Comparison of ENCODE assay signal across 20 cellular contexts in genomic region chr3:42336103-42336502, GRCh38.
"Had no signal": no experiment of that assay in that cellular context is flagged by ENCODE, and none has a peak within 500 bp of the region (broad histone marks: within the 10 kb centered on the region; RNA-seq: fewer than 3 reads in every experiment).

No MANE protein-coding gene starts in this region.

- DNase-seq: cerebellar nuclear complex; immature natural killer cell; kidney; left cardiac atrium; left ventricle myocardium inferior; mesendoderm; mucosa of descending colon; naive thymus-derived CD8-positive, alpha-beta T cell; psoas muscle; retina; stimulated activated CD4-positive, alpha-beta T cell treated with anti-CD3 and anti-CD28 coated beads, Interleukin-4, amount 100 ng/mL, for 1 hour; stimulated activated CD8-positive, alpha-beta memory T cell treated with anti-CD3 and anti-CD28 coated beads, Interleukin-4, amount 100 ng/mL, for 48 hours; stimulated activated naive CD8-positive, alpha-beta T cell treated with anti-CD3 and anti-CD28 coated beads, Interleukin-15, Interleukin-2, amounts not matched to agents 100 U/mL and 50 U/mL, for 24 hours; thyroid gland had no signal

- ATAC-seq: esophagus mucosa; left cardiac atrium; mucosa of descending colon; naive thymus-derived CD8-positive, alpha-beta T cell; psoas muscle; sciatic nerve; stimulated activated effector memory CD8-positive, alpha-beta T cell treated with anti-CD3 and anti-CD28 coated beads, Interleukin-12 subunit alpha, Interleukin-12 subunit beta, amount 100 ng/mL, for 72 hours; stimulated activated naive CD8-positive, alpha-beta T cell treated with anti-CD3 and anti-CD28 coated beads, Interleukin-15, Interleukin-2, amounts not matched to agents 100 U/mL and 50 U/mL, for 24 hours had no signal

- H3K27me3 ChIP-seq: neutrophil, thyroid gland had no signal

- H3K27ac ChIP-seq: left ventricle myocardium inferior, neutrophil, psoas muscle, suprapubic skin, thyroid gland had no signal

- H3K36me3 ChIP-seq: left ventricle myocardium inferior, neutrophil, suprapubic skin, thyroid gland had no signal

- H3K4me3 ChIP-seq: left ventricle myocardium inferior, lung, mucosa of descending colon, psoas muscle, suprapubic skin, thyroid gland had no signal

- H3K4me1 ChIP-seq: left ventricle myocardium inferior, psoas muscle, suprapubic skin, thyroid gland had no signal

- H3K9me3 ChIP-seq: left ventricle myocardium inferior, mucosa of descending colon, neutrophil, psoas muscle, suprapubic skin, thyroid gland had no signal
